ENCODE assay signal across 1 cellular context in the genomic region with DNA sequence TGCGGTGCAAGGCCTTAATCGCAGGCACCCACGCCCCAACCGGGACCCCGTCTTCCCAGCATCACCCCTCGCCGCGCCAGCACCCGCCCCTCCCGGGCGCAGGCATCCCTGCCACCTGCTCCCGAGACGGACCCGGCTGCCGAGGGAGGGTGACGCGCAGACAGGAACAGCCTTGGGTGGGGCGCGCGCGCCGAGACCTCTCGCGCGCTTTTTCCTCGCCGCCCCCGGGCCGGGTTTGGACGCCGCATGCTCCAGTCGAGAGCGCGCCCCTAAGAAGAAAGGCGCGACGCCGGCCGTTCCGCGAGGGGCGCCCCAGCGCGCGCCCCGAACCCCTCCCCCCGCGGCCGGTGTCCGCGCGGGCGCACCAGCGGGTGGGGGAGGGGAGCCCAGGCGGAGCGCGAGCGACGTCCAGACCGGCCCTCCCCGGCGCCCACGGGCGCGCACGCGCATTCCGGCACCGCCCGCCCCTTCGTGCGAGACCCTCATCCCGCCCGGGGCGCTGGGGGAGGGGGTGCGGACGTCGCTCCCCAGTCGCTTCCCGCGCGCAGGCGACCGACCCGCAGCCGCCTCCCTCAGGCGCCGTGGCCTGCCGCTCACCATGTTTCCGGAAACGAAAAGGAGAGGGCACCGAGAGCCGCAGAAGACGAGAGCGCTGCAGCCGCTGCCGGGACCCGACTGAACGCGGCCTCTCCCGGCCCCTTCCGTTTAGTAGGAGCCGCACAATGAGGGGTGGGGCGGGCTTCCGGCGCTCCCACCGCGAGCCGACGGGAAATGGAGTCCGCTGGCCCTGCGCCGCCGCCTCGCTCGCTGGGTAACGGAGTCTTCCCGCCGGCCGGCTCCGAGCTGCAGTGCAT.
TF ChIP-seq lines count a peak whose summit lies in the region.

A gene (minus strand): TSS at position 681 of the 854 bp plus-strand sequence. CDS start 81 bp downstream, at position 600.

TF ChIP-seq in K562, 482 proteins besides CTCF, POLR2A, EP300 and RAD21 (continued from another document and continues in another):
- TF ChIP-seq, protein P1, sequence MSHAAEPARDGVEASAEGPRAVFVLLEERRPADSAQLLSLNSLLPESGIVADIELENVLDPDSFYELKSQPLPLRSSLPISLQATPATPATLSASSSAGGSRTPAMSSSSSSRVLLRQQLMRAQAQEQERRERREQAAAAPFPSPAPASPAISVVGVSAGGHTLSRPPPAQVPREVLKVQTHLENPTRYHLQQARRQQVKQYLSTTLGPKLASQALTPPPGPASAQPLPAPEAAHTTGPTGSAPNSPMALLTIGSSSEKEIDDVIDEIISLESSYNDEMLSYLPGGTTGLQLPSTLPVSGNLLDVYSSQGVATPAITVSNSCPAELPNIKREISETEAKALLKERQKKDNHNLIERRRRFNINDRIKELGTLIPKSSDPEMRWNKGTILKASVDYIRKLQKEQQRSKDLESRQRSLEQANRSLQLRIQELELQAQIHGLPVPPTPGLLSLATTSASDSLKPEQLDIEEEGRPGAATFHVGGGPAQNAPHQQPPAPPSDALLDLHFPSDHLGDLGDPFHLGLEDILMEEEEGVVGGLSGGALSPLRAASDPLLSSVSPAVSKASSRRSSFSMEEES (CRISPR knock-in tag; IDR thresholded peaks at IDR 0.05): no peak
- TF ChIP-seq ZBTB1 (CRISPR knock-in tag; IDR thresholded peaks at IDR 0.05; ENCODE audit: borderline replicate concordance, low read depth) (0 out of 2 replicates have a peak, but pooled peaks have one; percentile 38), ERF (CRISPR knock-in tag; IDR thresholded peaks at IDR 0.05) (peak; percentile 74), TCFL5 (CRISPR knock-in tag; conservative IDR thresholded peaks at IDR 0.05) (no peak), LCOR (CRISPR knock-in tag; IDR thresholded peaks at IDR 0.05) (no peak; the same call in none of the 2 replicates), NRF1 (conservative IDR thresholded peaks at IDR 0.05 in 1 of 2, IDR thresholded peaks at IDR 0.05 in 1 of 2) (peak; percentile 89 to 90), MBD2 (IDR thresholded peaks at IDR 0.05; ENCODE audit: borderline replicate concordance, low read depth) (peak; percentile 81), PRPF4 (IDR thresholded peaks at IDR 0.05; ENCODE audit: insufficient read depth, low read depth, low read length, poor library complexity, severe bottlenecking) (peak; percentile 95), ZNF174 (CRISPR knock-in tag; IDR thresholded peaks at IDR 0.05) (no peak), RBFOX2 (IDR thresholded peaks at IDR 0.05; ENCODE audit: low read depth, low read length) (peak; percentile 96), KDM5B (IDR thresholded peaks at IDR 0.05; ENCODE audit: insufficient replicate concordance, low read depth, low read length) (peak; percentile 95), ZNF764 (CRISPR knock-in tag; IDR thresholded peaks at IDR 0.05; ENCODE audit: low read depth) (no peak), NFXL1 (CRISPR knock-in tag; IDR thresholded peaks at IDR 0.05) (no peak), ZNF197 (CRISPR knock-in tag; IDR thresholded peaks at IDR 0.05; ENCODE audit: low read depth) (peak; percentile 87), DDX20 (tag; IDR thresholded peaks at IDR 0.05; ENCODE audit: low read depth) (no peak), ELF1 (tag; IDR thresholded peaks at IDR 0.05) (peak; percentile 73), CHD4 (IDR thresholded peaks at IDR 0.05; ENCODE audit: insufficient read depth, insufficient replicate concordance, low read depth, low read length, poor library complexity, severe bottlenecking) (no peak), SIN3B (IDR thresholded peaks at IDR 0.05; ENCODE audit: low read depth) (peak; percentile 78), MXI1 (IDR thresholded peaks at IDR 0.05; ENCODE audit: low read depth, low read length) (no peak), E2F3 (CRISPR knock-in tag; IDR thresholded peaks at IDR 0.05) (peak; percentile 66)
- TF ChIP-seq, protein P2, sequence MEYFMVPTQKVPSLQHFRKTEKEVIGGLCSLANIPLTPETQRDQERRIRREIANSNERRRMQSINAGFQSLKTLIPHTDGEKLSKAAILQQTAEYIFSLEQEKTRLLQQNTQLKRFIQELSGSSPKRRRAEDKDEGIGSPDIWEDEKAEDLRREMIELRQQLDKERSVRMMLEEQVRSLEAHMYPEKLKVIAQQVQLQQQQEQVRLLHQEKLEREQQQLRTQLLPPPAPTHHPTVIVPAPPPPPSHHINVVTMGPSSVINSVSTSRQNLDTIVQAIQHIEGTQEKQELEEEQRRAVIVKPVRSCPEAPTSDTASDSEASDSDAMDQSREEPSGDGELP (CRISPR knock-in tag; IDR thresholded peaks at IDR 0.05; ENCODE audit: borderline replicate concordance): peak; percentile 81
- TF ChIP-seq, protein P3, sequence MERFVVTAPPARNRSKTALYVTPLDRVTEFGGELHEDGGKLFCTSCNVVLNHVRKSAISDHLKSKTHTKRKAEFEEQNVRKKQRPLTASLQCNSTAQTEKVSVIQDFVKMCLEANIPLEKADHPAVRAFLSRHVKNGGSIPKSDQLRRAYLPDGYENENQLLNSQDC (CRISPR knock-in tag; IDR thresholded peaks at IDR 0.05): 0 out of 2 replicates have a peak, but pooled peaks have one; percentile 68
- TF ChIP-seq, protein P4, sequence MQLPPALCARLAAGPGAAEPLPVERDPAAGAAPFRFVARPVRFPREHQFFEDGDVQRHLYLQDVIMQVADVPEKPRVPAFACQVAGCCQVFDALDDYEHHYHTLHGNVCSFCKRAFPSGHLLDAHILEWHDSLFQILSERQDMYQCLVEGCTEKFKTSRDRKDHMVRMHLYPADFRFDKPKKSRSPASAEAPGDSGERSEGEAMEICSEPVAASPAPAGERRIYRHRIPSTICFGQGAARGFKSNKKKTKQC (CRISPR knock-in tag; IDR thresholded peaks at IDR 0.05): peak; percentile 48; the same call in 1 of the 2 replicates
- TF ChIP-seq, protein P5, sequence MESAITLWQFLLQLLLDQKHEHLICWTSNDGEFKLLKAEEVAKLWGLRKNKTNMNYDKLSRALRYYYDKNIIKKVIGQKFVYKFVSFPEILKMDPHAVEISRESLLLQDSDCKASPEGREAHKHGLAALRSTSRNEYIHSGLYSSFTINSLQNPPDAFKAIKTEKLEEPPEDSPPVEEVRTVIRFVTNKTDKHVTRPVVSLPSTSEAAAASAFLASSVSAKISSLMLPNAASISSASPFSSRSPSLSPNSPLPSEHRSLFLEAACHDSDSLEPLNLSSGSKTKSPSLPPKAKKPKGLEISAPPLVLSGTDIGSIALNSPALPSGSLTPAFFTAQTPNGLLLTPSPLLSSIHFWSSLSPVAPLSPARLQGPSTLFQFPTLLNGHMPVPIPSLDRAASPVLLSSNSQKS (CRISPR knock-in tag; IDR thresholded peaks at IDR 0.05): no peak
- TF ChIP-seq, protein P6, sequence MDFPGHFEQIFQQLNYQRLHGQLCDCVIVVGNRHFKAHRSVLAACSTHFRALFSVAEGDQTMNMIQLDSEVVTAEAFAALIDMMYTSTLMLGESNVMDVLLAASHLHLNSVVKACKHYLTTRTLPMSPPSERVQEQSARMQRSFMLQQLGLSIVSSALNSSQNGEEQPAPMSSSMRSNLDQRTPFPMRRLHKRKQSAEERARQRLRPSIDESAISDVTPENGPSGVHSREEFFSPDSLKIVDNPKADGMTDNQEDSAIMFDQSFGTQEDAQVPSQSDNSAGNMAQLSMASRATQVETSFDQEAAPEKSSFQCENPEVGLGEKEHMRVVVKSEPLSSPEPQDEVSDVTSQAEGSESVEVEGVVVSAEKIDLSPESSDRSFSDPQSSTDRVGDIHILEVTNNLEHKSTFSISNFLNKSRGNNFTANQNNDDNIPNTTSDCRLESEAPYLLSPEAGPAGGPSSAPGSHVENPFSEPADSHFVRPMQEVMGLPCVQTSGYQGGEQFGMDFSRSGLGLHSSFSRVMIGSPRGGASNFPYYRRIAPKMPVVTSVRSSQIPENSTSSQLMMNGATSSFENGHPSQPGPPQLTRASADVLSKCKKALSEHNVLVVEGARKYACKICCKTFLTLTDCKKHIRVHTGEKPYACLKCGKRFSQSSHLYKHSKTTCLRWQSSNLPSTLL (IDR thresholded peaks at IDR 0.05): no peak
- TF ChIP-seq, protein P7, sequence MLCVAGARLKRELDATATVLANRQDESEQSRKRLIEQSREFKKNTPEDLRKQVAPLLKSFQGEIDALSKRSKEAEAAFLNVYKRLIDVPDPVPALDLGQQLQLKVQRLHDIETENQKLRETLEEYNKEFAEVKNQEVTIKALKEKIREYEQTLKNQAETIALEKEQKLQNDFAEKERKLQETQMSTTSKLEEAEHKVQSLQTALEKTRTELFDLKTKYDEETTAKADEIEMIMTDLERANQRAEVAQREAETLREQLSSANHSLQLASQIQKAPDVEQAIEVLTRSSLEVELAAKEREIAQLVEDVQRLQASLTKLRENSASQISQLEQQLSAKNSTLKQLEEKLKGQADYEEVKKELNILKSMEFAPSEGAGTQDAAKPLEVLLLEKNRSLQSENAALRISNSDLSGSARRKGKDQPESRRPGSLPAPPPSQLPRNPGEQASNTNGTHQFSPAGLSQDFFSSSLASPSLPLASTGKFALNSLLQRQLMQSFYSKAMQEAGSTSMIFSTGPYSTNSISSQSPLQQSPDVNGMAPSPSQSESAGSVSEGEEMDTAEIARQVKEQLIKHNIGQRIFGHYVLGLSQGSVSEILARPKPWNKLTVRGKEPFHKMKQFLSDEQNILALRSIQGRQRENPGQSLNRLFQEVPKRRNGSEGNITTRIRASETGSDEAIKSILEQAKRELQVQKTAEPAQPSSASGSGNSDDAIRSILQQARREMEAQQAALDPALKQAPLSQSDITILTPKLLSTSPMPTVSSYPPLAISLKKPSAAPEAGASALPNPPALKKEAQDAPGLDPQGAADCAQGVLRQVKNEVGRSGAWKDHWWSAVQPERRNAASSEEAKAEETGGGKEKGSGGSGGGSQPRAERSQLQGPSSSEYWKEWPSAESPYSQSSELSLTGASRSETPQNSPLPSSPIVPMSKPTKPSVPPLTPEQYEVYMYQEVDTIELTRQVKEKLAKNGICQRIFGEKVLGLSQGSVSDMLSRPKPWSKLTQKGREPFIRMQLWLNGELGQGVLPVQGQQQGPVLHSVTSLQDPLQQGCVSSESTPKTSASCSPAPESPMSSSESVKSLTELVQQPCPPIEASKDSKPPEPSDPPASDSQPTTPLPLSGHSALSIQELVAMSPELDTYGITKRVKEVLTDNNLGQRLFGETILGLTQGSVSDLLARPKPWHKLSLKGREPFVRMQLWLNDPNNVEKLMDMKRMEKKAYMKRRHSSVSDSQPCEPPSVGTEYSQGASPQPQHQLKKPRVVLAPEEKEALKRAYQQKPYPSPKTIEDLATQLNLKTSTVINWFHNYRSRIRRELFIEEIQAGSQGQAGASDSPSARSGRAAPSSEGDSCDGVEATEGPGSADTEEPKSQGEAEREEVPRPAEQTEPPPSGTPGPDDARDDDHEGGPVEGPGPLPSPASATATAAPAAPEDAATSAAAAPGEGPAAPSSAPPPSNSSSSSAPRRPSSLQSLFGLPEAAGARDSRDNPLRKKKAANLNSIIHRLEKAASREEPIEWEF (CRISPR knock-in tag; IDR thresholded peaks at IDR 0.05): no peak
- TF ChIP-seq, protein P8, sequence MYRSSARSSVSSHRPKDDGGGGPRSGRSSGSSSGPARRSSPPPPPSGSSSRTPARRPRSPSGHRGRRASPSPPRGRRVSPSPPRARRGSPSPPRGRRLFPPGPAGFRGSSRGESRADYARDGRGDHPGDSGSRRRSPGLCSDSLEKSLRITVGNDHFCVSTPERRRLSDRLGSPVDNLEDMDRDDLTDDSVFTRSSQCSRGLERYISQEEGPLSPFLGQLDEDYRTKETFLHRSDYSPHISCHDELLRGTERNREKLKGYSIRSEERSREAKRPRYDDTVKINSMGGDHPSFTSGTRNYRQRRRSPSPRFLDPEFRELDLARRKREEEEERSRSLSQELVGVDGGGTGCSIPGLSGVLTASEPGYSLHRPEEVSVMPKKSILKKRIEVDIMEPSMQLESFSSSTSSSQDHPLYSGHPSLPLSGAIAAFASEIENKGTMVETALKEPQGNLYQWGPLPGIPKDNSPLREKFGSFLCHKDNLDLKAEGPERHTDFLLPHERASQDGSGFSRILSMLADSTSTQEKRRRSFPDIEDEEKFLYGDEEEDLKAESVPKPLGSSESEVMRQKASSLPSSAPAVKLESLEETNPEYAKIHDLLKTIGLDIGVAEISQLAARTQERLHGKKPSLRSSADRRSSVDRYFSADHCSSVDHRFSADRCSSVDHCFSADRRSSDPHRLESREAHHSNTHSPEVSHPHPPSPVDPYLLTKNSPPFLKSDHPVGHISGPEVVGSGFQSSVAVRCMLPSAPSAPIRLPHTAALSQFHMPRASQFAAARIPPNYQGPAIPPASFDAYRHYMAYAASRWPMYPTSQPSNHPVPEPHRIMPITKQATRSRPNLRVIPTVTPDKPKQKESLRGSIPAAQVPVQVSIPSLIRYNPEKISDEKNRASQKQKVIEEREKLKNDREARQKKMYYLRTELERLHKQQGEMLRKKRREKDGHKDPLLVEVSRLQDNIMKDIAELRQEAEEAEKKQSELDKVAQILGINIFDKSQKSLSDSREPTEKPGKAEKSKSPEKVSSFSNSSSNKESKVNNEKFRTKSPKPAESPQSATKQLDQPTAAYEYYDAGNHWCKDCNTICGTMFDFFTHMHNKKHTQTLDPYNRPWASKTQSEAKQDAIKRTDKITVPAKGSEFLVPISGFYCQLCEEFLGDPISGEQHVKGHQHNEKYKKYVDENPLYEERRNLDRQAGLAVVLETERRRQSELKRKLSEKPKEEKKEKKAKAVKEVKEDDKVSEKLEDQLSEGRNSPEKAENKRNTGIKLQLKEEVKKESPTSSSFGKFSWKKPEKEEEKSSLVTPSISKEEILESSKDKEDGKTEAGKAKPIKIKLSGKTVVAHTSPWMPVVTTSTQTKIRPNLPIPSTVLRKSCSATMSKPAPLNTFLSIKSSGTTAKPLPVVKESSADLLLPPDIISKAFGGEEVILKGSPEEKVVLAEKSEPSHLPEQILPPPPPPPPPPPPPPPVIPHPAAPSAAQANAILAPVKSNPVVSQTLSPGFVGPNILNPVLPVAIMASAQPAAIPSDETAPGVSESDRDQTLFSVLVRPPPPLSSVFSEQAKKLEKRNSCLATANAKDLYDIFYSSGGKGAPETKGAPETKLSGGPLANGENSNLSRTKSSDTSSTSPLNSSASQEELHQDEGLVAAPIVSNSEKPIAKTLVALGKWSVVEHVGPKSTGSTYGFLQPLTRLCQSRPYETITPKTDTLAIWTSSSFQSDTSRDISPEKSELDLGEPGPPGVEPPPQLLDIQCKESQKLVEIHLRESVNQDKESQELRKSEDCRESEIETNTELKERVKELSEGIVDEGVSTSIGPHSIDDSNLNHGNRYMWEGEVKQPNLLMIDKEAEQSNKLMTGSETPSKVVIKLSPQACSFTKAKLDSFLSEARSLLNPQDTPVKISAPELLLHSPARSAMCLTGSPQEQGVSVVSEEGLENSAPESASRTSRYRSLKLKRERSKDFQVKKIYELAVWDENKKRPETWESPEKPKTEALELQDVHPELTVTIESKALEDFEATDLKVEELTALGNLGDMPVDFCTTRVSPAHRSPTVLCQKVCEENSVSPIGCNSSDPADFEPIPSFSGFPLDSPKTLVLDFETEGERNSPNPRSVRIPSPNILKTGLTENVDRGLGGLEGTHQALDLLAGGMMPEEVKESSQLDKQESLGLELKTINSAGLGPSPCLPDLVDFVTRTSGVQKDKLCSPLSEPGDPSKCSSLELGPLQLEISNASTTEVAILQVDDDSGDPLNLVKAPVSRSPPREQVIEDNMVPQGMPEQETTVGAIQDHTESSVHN (IDR thresholded peaks at IDR 0.05; ENCODE audit: borderline replicate concordance in 1 of 2, low read depth in 1 of 2): no peak
- TF ChIP-seq, protein P9, sequence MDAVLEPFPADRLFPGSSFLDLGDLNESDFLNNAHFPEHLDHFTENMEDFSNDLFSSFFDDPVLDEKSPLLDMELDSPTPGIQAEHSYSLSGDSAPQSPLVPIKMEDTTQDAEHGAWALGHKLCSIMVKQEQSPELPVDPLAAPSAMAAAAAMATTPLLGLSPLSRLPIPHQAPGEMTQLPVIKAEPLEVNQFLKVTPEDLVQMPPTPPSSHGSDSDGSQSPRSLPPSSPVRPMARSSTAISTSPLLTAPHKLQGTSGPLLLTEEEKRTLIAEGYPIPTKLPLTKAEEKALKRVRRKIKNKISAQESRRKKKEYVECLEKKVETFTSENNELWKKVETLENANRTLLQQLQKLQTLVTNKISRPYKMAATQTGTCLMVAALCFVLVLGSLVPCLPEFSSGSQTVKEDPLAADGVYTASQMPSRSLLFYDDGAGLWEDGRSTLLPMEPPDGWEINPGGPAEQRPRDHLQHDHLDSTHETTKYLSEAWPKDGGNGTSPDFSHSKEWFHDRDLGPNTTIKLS (IDR thresholded peaks at IDR 0.05; ENCODE audit: borderline replicate concordance, low read depth): peak; percentile 88
